In the genomic region with DNA sequence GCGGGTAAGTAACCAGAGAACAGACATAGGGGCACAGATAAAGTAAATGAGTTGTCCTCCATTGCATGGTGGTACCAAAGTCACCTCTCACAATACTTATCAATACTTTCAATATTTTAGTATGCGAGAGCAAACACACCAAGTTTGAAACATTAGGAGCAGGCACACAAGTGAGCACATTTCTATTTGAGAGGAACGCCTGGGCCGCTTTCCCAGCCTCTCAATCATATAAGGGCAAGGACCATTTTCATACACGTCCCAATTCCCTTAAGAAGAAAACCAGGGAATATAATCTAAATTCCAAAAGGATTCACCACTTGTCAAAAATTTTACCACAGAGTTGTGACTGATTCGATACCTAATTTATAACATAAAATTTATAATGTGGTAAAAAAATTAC, we compare ENCODE assay signal across 35 cellular contexts. TPM values are rescaled to one million over a fixed set of nuclear protein-coding genes. Genes with fewer than 3 reads are reported as not detected.
"Had no signal": no experiment of that assay in that cellular context is flagged by ENCODE, and none has a peak within 500 bp of the region (broad histone marks: within the 10 kb centered on the region; RNA-seq: fewer than 3 reads in every experiment).

No MANE protein-coding gene starts in this region.

- H3K9me3 ChIP-seq: esophagus muscularis mucosa, gastroesophageal sphincter had no signal

- DNase-seq: activated B cell treated with CpG ODN at 0.5 μM for 24 hours; activated CD4-positive, alpha-beta T cell treated with anti-CD3 and anti-CD28 coated beads for 48 hours; activated CD4-positive, alpha-beta T cell treated with anti-CD3 and anti-CD28 coated beads, Interleukin-2, amount 50 U/mL, for 1 hour; activated CD4-positive, alpha-beta T cell treated with anti-CD3 and anti-CD28 coated beads, Interleukin-2, amount 50 U/mL, for 48 hours; activated CD8-positive, alpha-beta memory T cell treated with anti-CD3 and anti-CD28 coated beads for 24 hours; activated CD8-positive, alpha-beta T cell treated with anti-CD3 and anti-CD28 coated beads for 36 hours; activated effector memory CD4-positive, alpha-beta T cell treated with Interleukin-2 at 50 U/mL for 16 hours; activated gamma-delta T cell treated with Interleukin-2 at 50 U/mL for 16 hours; activated naive CD4-positive, alpha-beta T cell treated with anti-CD3 and anti-CD28 coated beads, Interleukin-2, amount 50 U/mL, for 16 hours; activated naive CD4-positive, alpha-beta T cell treated with Interleukin-2 at 50 U/mL for 16 hours; activated T-cell treated with anti-CD3 and anti-CD28 coated beads, Interleukin-2, amount 50 U/mL, for 4 hours; amniotic stem cell; anterior cingulate cortex; brain microvascular endothelial cell; caudate nucleus; cortex of kidney; dermis blood vessel endothelial cell; effector CD4-positive, alpha-beta T cell; effector memory CD8-positive, alpha-beta T cell; erythroblast; foreskin keratinocyte; T-helper 1 cell; T-helper 17 cell; T1000; WERI-Rb-1 had no signal

- ATAC-seq: activated CD4-positive, CD25-positive, alpha-beta regulatory T cell treated with anti-CD3 and anti-CD28 coated beads, Interleukin-2, amount 50 U/mL, for 24 hours; activated CD8-positive, alpha-beta T cell treated with anti-CD3 and anti-CD28 coated beads for 36 hours; activated T-cell treated with anti-CD3 and anti-CD28 coated beads, Interleukin-2, amount 50 U/mL, for 4 hours; activated T-helper 17 cell treated with anti-CD3 and anti-CD28 coated beads, Interleukin-2, amount 50 U/mL, for 72 hours; effector memory CD8-positive, alpha-beta T cell; foreskin keratinocyte; gastroesophageal sphincter; T-helper 17 cell had no signal

- H3K9me3 Mint-ChIP-seq: activated B cell treated with CpG ODN at 0.5 μM for 24 hours; activated CD8-positive, alpha-beta T cell treated with anti-CD3 and anti-CD28 coated beads for 36 hours; activated T-cell treated with anti-CD3 and anti-CD28 coated beads, Interleukin-2, amount 50 U/mL, for 4 hours; activated T-helper 17 cell treated with anti-CD3 and anti-CD28 coated beads, Interleukin-2, amount 50 U/mL, for 72 hours; effector memory CD8-positive, alpha-beta T cell; T-helper 2 cell treated with Interferon-gamma antibody and Interleukin-4, amounts not matched to agents 5 μg/mL and 100 μg/mL, for 36 hours had no signal

- H3K36me3 ChIP-seq: brain microvascular endothelial cell, gastroesophageal sphincter, WERI-Rb-1 had no signal

- H3K4me3 Mint-ChIP-seq: activated B cell treated with CpG ODN at 0.5 μM for 24 hours; activated CD8-positive, alpha-beta T cell treated with anti-CD3 and anti-CD28 coated beads for 36 hours; activated naive CD8-positive, alpha-beta T cell; activated T-cell treated with anti-CD3 and anti-CD28 coated beads, Interleukin-2, amount 50 U/mL, for 4 hours; activated T-helper 17 cell treated with anti-CD3 and anti-CD28 coated beads, Interleukin-2, amount 50 U/mL, for 72 hours; effector memory CD8-positive, alpha-beta T cell; T-helper 17 cell; T-helper 2 cell treated with Interferon-gamma antibody and Interleukin-4, amounts not matched to agents 5 μg/mL and 100 μg/mL, for 36 hours had no signal

- H3K4me1 ChIP-seq: esophagus muscularis mucosa, gastroesophageal sphincter had no signal

- H3K27ac ChIP-seq: brain microvascular endothelial cell, esophagus muscularis mucosa, foreskin keratinocyte, gastroesophageal sphincter, WERI-Rb-1 had no signal

- H3K27ac Mint-ChIP-seq: activated B cell treated with CpG ODN at 0.5 μM for 24 hours; activated CD8-positive, alpha-beta T cell treated with anti-CD3 and anti-CD28 coated beads for 36 hours; activated naive CD8-positive, alpha-beta T cell; activated T-helper 17 cell treated with anti-CD3 and anti-CD28 coated beads, Interleukin-2, amount 50 U/mL, for 72 hours; effector memory CD8-positive, alpha-beta T cell; T-helper 17 cell; T-helper 2 cell treated with Interferon-gamma antibody and Interleukin-4, amounts not matched to agents 5 μg/mL and 100 μg/mL, for 36 hours had no signal

- H3K4me1 Mint-ChIP-seq: activated B cell treated with CpG ODN at 0.5 μM for 24 hours; activated T-helper 17 cell treated with anti-CD3 and anti-CD28 coated beads, Interleukin-2, amount 50 U/mL, for 72 hours; T-helper 17 cell had no signal

- H3K36me3 Mint-ChIP-seq: activated naive CD8-positive, alpha-beta T cell had no signal

- H3K4me3 ChIP-seq: esophagus muscularis mucosa, gastroesophageal sphincter had no signal

- H3K27me3 ChIP-seq: brain microvascular endothelial cell, esophagus muscularis mucosa, foreskin keratinocyte, gastroesophageal sphincter had no signal

RNA-seq across cellular contexts. Expression of a gene that starts 7.5 kb away (rescaled TPM):
- total RNA-seq: activated B cell treated with CpG ODN at 0.5 μM for 24 hours; activated CD8-positive, alpha-beta T cell treated with anti-CD3 and anti-CD28 coated beads for 36 hours; activated T-cell treated with anti-CD3 and anti-CD28 coated beads, Interleukin-2, amount 50 U/mL, for 4 hours; activated T-helper 17 cell treated with anti-CD3 and anti-CD28 coated beads, Interleukin-2, amount 50 U/mL, for 72 hours; astrocyte; bronchial epithelial cell; chondrocyte; dermis blood vessel endothelial cell; esophagus muscularis mucosa; foreskin keratinocyte; gastroesophageal sphincter; glomerular endothelial cell; T-helper 17 cell had no signal
- polyA plus RNA-seq: foreskin keratinocyte had no signal
